Comparison of ENCODE assay signal across 27 cellular contexts in genomic region chr12:82880442-82880901, GRCh38.
DNase-seq lines count a peak whose midpoint lies in the region; ATAC-seq, FAIRE-seq and TF ChIP-seq lines count a peak whose summit lies in the region.
"Had no signal": no experiment of that assay in that cellular context is flagged by ENCODE, and none has a peak within 500 bp of the region (broad histone marks: within the 10 kb centered on the region; RNA-seq: fewer than 3 reads in every experiment).

No MANE protein-coding gene starts in this region.

- no peaks in the 10 kb centered on the region for H3K79me2 ChIP-seq in HepG2 (ENCODE audit: insufficient read depth, low read length)
- H3K79me2 ChIP-seq: hepatocyte had no signal

- H3K27ac Mint-ChIP-seq in stimulated activated memory B cell treated with anti-CD40 and anti-IgM and Interleukin-4, amounts not matched to agents 10 μg/mL and 1 μg/mL and 100 μg/mL, for 72 hours, result no peak overlapping the region
- H3K27ac Mint-ChIP-seq: activated CD8-positive, alpha-beta T cell treated with anti-CD3 and anti-CD28 coated beads for 36 hours; activated naive CD8-positive, alpha-beta T cell; naive thymus-derived CD8-positive, alpha-beta T cell had no signal

- no peaks in the 10 kb centered on the region for H3K9me3 ChIP-seq in HepG2 (ENCODE audit: low read length)
- H3K9me3 ChIP-seq: tibial artery had no signal

- WGBS in HepG2 (ENCODE audit: low lambda C conversion rate), result 9% methylated on average over 5 of the region's 5 CpGs

- H3K4me3 ChIP-seq in astrocyte of the spinal cord (ENCODE audit: low read depth, low read length) (no peak overlapping the region), HepG2 (replicated peaks in 1 of 3; ENCODE audit: insufficient read depth in 1 of 3, low read depth in 2 of 3, low read length in 3 of 3) (no peak overlapping the region)
- H3K4me3 ChIP-seq: hepatocyte, tibial artery had no signal

- H2AFZ ChIP-seq in HepG2 (ENCODE audit: low read length), result no peak overlapping the region
- H2AFZ ChIP-seq: hepatocyte had no signal

- POLR2A ChIA-PET in HepG2 (lab: Yijun Ruan, JAX), result no interaction called here

- no peak overlapping the region for H3K4me2 ChIP-seq in HepG2 (ENCODE audit: low read depth, low read length)
- H3K4me2 ChIP-seq: hepatocyte had no signal

- no peaks in the 10 kb centered on the region for H3K36me3 Mint-ChIP-seq in stimulated activated memory B cell treated with anti-CD40 and anti-IgM and Interleukin-4, amounts not matched to agents 10 μg/mL and 1 μg/mL and 100 μg/mL, for 72 hours
- H3K36me3 Mint-ChIP-seq: activated naive CD8-positive, alpha-beta T cell; naive thymus-derived CD8-positive, alpha-beta T cell had no signal

- CTCF ChIA-PET in HepG2 (lab: Yijun Ruan, JAX; ENCODE audit: low intra/inter-chr PET ratio, low total read pairs), result no interaction called here

- H3K36me3 ChIP-seq in HepG2 (replicated peaks in 1 of 2; ENCODE audit: control insufficient read depth in 1 of 2, insufficient read depth in 2 of 2, low read length in 2 of 2), result no peaks in the 10 kb centered on the region
- H3K36me3 ChIP-seq: tibial artery, WERI-Rb-1 had no signal

- H3K4me3 Mint-ChIP-seq in stimulated activated memory B cell treated with anti-CD40 and anti-IgM and Interleukin-4, amounts not matched to agents 10 μg/mL and 1 μg/mL and 100 μg/mL, for 72 hours, result no peak overlapping the region
- H3K4me3 Mint-ChIP-seq: activated CD8-positive, alpha-beta T cell treated with anti-CD3 and anti-CD28 coated beads for 36 hours; activated naive CD8-positive, alpha-beta T cell; activated T-cell treated with anti-CD3 and anti-CD28 coated beads, Interleukin-2, amount 50 U/mL, for 4 hours; CD14-positive monocyte; naive thymus-derived CD8-positive, alpha-beta T cell had no signal

- BruUV-seq in HepG2 (replicated peaks; lab: Mats Ljungman, UMichigan), result no TSS peak

- no peak for FAIRE-seq in HepG2 (lab: Jason Lieb, UNC)
- FAIRE-seq: A204.1, GM12891, keratinocyte had no signal

- ATAC-seq in HG03432 (IDR thresholded peaks at IDR 0.05; ENCODE audit: unreplicated experiment) (no peak), HepG2 (no peak)
- ATAC-seq in stimulated activated memory B cell treated with anti-CD40 and anti-IgM and Interleukin-4, amounts not matched to agents 10 μg/mL and 1 μg/mL and 100 μg/mL, for 72 hours, result no peak
- ATAC-seq: activated CD8-positive, alpha-beta T cell treated with anti-CD3 and anti-CD28 coated beads for 36 hours; activated T-cell treated with anti-CD3 and anti-CD28 coated beads, Interleukin-2, amount 50 U/mL, for 4 hours; HCT116; naive thymus-derived CD8-positive, alpha-beta T cell had no signal

- no peak overlapping the region for H3K27ac ChIP-seq in HepG2 (ENCODE audit: extremely low read length, insufficient read depth, low read length)
- H3K27ac ChIP-seq: hepatocyte, tibial artery, WERI-Rb-1 had no signal

- H3K27me3 Mint-ChIP-seq in stimulated activated memory B cell treated with anti-CD40 and anti-IgM and Interleukin-4, amounts not matched to agents 10 μg/mL and 1 μg/mL and 100 μg/mL, for 72 hours, result no peaks in the 10 kb centered on the region
- H3K27me3 Mint-ChIP-seq: activated CD8-positive, alpha-beta T cell treated with anti-CD3 and anti-CD28 coated beads for 36 hours; activated naive CD8-positive, alpha-beta T cell; naive thymus-derived CD8-positive, alpha-beta T cell had no signal

- no peak overlapping the region for H3K9ac ChIP-seq in HepG2 (ENCODE audit: insufficient read depth, low read depth, low read length)

- H3K4me1 Mint-ChIP-seq in stimulated activated memory B cell treated with anti-CD40 and anti-IgM and Interleukin-4, amounts not matched to agents 10 μg/mL and 1 μg/mL and 100 μg/mL, for 72 hours, result no peaks in the 10 kb centered on the region
- H3K4me1 Mint-ChIP-seq: naive thymus-derived CD8-positive, alpha-beta T cell had no signal

- no peak for TF ChIP-seq EP300 in HepG2 (IDR thresholded peaks at IDR 0.05; ENCODE audit: low read depth in 2 of 2, low read length in 2 of 2)
- no peak for TF ChIP-seq EP300 in HepG2 (CRISPR knock-in tag; IDR thresholded peaks at IDR 0.05; ENCODE audit: borderline replicate concordance)

- no peak for TF ChIP-seq RAD21 in HepG2 (CRISPR knock-in tag; IDR thresholded peaks at IDR 0.05)

- H3K9me3 Mint-ChIP-seq in stimulated activated memory B cell treated with anti-CD40 and anti-IgM and Interleukin-4, amounts not matched to agents 10 μg/mL and 1 μg/mL and 100 μg/mL, for 72 hours, result no peaks in the 10 kb centered on the region
- H3K9me3 Mint-ChIP-seq: activated CD8-positive, alpha-beta T cell treated with anti-CD3 and anti-CD28 coated beads for 36 hours; activated T-cell treated with anti-CD3 and anti-CD28 coated beads, Interleukin-2, amount 50 U/mL, for 4 hours; naive thymus-derived CD8-positive, alpha-beta T cell had no signal

- H4K20me1 ChIP-seq in HepG2 (ENCODE audit: insufficient read depth, low read length), result no peaks in the 10 kb centered on the region

- in situ Hi-C loops in astrocyte of the spinal cord (cut with HindIII; ENCODE audit: low sequenced_read_pairs) (no loop called here), HepG2 (cut with HindIII; ENCODE audit: extremely low pct_ligation_motif_present, low pct_unique_long_range_greater_than_20kb) (no loop called here)

- H3K27me3 ChIP-seq in HepG2 (ENCODE audit: control insufficient read depth in 1 of 2, insufficient read depth in 2 of 2, low read length in 2 of 2), result no peaks in the 10 kb centered on the region
- H3K27me3 ChIP-seq: hepatocyte, tibial artery had no signal

- TF ChIP-seq POLR2A in HepG2 (IDR thresholded peaks at IDR 0.05; ENCODE audit: insufficient read depth in 1 of 2, low read depth in 2 of 2, low read length in 2 of 2), result no peak

- TF ChIP-seq CTCF in astrocyte of the spinal cord (IDR thresholded peaks at IDR 0.05; ENCODE audit: low read depth, low read length) (no peak), HepG2 (CRISPR knock-in tag; IDR thresholded peaks at IDR 0.05) (no peak)

- peak; percentile 11 for DNase-seq in NCI-H82 (lab: John Stamatoyannopoulos, UW)
- no peak for DNase-seq in NCI-H82 treated with DMSO at 0.1 percent for 48 hours (lab: John Stamatoyannopoulos, UW; ENCODE audit: unreplicated experiment)
- DNase-seq in astrocyte of the spinal cord (ENCODE audit: low read depth, low spot score), result peak; percentile 25
- DNase-seq in lung microvascular endothelial cell (ENCODE audit: low read depth in 2 of 2), result peak; percentile 2 to 30
- DNase-seq in smooth muscle cell of the brain vasculature (ENCODE audit: low read depth, low spot score), result peak; percentile 7
- no peak for DNase-seq in HepG2 (ENCODE audit: low spot score)
- DNase-seq: activated CD8-positive, alpha-beta T cell treated with anti-CD3 and anti-CD28 coated beads for 36 hours; activated T-cell treated with anti-CD3 and anti-CD28 coated beads, Interleukin-2, amount 50 U/mL, for 4 hours; caudate nucleus; DMS153; effector CD8-positive, alpha-beta T cell; Kasumi-1; mesenchymal stem cell; naive thymus-derived CD8-positive, alpha-beta T cell; Right ventricle myocardium superior; stimulated activated naive CD4-positive, alpha-beta T cell; tibial artery; WERI-Rb-1 had no signal

- H3K4me1 ChIP-seq in HepG2 (ENCODE audit: insufficient read depth, low read length), result no peaks in the 10 kb centered on the region
- H3K4me1 ChIP-seq: tibial artery had no signal

- intact Hi-C loops in HepG2 (cut with micrococcal nuclease; ENCODE audit: unreplicated experiment), result no loop called here

TF ChIP-seq in HepG2, 621 proteins besides CTCF, POLR2A, EP300 and RAD21 (continues in another document):
- TF ChIP-seq ZFP37 (CRISPR knock-in tag; IDR thresholded peaks at IDR 0.05; ENCODE audit: borderline replicate concordance) (no peak), SMYD3 (CRISPR knock-in tag; IDR thresholded peaks at IDR 0.05) (no peak), ADNP (CRISPR knock-in tag; IDR thresholded peaks at IDR 0.05) (no peak), MNT (IDR thresholded peaks at IDR 0.05) (no peak), FOXK2 (IDR thresholded peaks at IDR 0.05) (no peak), REL (CRISPR knock-in tag; conservative IDR thresholded peaks at IDR 0.05) (no peak)

Comparison
In these comparisons a context has a peak if more than half of its experiments do, and no peak if none do; other contexts are left out.
1. DNase-seq: peak in NCI-H82 (single experiment), astrocyte of the spinal cord (single experiment), lung microvascular endothelial cell (2 of 2) and smooth muscle cell of the brain vasculature (single experiment); none in NCI-H82 treated with DMSO at 0.1 percent for 48 hours (single experiment) and HepG2 (single experiment).